Comparison of ENCODE assay signal across 8 cellular contexts in the genomic region with DNA sequence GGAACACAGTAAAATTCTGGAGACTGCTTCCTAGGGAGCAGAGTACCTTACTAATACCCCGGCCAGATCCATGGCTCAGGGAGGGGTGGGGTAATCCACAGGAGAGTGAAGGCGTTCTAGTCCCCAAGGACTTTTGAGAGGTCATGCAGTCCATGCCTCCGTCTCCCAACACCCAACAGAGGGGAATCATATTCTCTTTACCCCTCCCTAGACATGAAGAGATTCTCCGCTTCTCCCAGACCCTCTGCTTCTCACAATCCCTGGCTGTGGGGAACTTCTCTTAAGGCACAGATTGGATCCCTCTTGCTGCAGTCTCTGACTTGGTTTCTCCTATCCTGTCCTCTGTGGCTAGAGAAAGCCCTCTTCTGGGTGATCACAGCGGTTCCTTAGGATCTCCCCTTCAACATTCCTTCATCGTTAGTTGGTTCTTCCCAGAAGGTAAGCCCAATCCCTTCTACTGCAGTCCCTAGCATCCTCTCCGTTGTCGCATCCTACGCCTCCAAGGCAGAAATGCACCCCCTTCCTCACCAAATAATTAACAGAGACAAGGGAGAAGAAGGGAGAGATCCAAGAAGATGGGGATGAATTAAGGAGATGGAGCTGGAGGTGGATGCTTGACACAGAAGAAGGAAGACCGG. TPM values are rescaled to one million over a fixed set of nuclear protein-coding genes. Genes with fewer than 3 reads are reported as not detected.
DNase-seq lines count a peak whose midpoint lies in the region; ATAC-seq and TF ChIP-seq lines count a peak whose summit lies in the region.

No MANE protein-coding gene starts in this region.

- peak overlapping the region; percentile 86 for H3K4me3 Mint-ChIP-seq in activated T-cell treated with anti-CD3 and anti-CD28 coated beads, Interleukin-2, amount 50 U/mL, for 4 hours

- intact Hi-C loops in ascending aorta (cut with DNase I) (loop anchor here (2.0 kb wide), 1 partner anchor 221 kb away; a partner anchor contains a TSS), lower leg skin (cut with DNase I; ENCODE audit: low total_unique reads) (no loop called here), thyroid gland (cut with DNase I) (loop anchor here (5.0 to 10.0 kb wide), 2 partner anchors 85 to 223 kb away; a partner anchor contains a TSS)

- no peak for ATAC-seq in activated T-cell treated with anti-CD3 and anti-CD28 coated beads, Interleukin-2, amount 50 U/mL, for 4 hours
- no peak for ATAC-seq in HG03025 (IDR thresholded peaks at IDR 0.05; ENCODE audit: low FRiP score, unreplicated experiment)

- no peak for TF ChIP-seq CTCF in ascending aorta (IDR thresholded peaks at IDR 0.05)
- no peak for TF ChIP-seq CTCF in lower leg skin (IDR thresholded peaks at IDR 0.05)
- TF ChIP-seq CTCF in thyroid gland (IDR thresholded peaks at IDR 0.05): no peak

- H3K27me3 ChIP-seq in ascending aorta: no peaks in the 10 kb centered on the region
- H3K27me3 ChIP-seq in thyroid gland: no peaks in the 10 kb centered on the region

- no peak for DNase-seq in activated T-cell treated with anti-CD3 and anti-CD28 coated beads, Interleukin-2, amount 50 U/mL, for 4 hours
- DNase-seq in activated T-cell treated with anti-CD3 and anti-CD28 coated beads, Interleukin-2, amount 50 U/mL, for 48 hours: no peak
- DNase-seq in ascending aorta (ENCODE audit: low spot score in 2 of 2) (no peak), lower leg skin (ENCODE audit: low spot score in 2 of 2) (no peak), thyroid gland (no peak), SW 1271 (lab: John Stamatoyannopoulos, UW) (no peak), H4 (ENCODE audit: low spot score) (no peak)

- no peaks in the 10 kb centered on the region for H3K9me3 ChIP-seq in ascending aorta
- H3K9me3 ChIP-seq in thyroid gland: no peaks in the 10 kb centered on the region

- peak overlapping the region; percentile 72 to 75 for H3K4me3 ChIP-seq in ascending aorta
- peak overlapping the region; percentile 38 for H3K4me3 ChIP-seq in lower leg skin (ENCODE audit: low read depth, poor library complexity, severe bottlenecking)
- peak overlapping the region; percentile 35 to 68 (median 65) for H3K4me3 ChIP-seq in thyroid gland (replicated peaks in 1 of 3)

- peaks cover 0 to 16% of the 10 kb centered on the region in 2 donors for H3K4me1 ChIP-seq in ascending aorta
- peaks cover 14 to 20% of the 10 kb centered on the region in 2 donors for H3K4me1 ChIP-seq in thyroid gland

- no peaks in the 10 kb centered on the region for H3K9me3 Mint-ChIP-seq in activated T-cell treated with anti-CD3 and anti-CD28 coated beads, Interleukin-2, amount 50 U/mL, for 4 hours

- H3K27me3 Mint-ChIP-seq in activated T-cell treated with anti-CD3 and anti-CD28 coated beads, Interleukin-2, amount 50 U/mL, for 4 hours (ENCODE audit: low read depth): peaks cover 2% of the 10 kb centered on the region

- peak overlapping the region; percentile 73 to 76 for H3K27ac ChIP-seq in ascending aorta
- peak overlapping the region; percentile 32 to 62 (median 54) for H3K27ac ChIP-seq in thyroid gland

- H3K36me3 ChIP-seq in ascending aorta (no peaks in the 10 kb centered on the region), thyroid gland (no peaks in the 10 kb centered on the region)

- peaks cover 56% of the 10 kb centered on the region for H3K4me1 Mint-ChIP-seq in activated T-cell treated with anti-CD3 and anti-CD28 coated beads, Interleukin-2, amount 50 U/mL, for 4 hours (ENCODE audit: low read depth)

- WGBS in lower leg skin, 2 donors: 39 to 48% methylated on average over 10 of the region's 10 CpGs
- 41 to 47% methylated on average over 10 of the region's 10 CpGs for WGBS in thyroid gland, 2 donors

- H3K36me3 Mint-ChIP-seq in activated T-cell treated with anti-CD3 and anti-CD28 coated beads, Interleukin-2, amount 50 U/mL, for 4 hours (ENCODE audit: insufficient read depth): no peaks in the 10 kb centered on the region

- TF ChIP-seq POLR2A in lower leg skin (IDR thresholded peaks at IDR 0.05): no peak
- TF ChIP-seq POLR2A in thyroid gland (IDR thresholded peaks at IDR 0.05): no peak

RNA-seq across cellular contexts. Expression of a gene that starts 0.6 kb away (rescaled TPM):
- 10 to 100 TPM; 11.6 to 13.5 (median 13.2) TPM for total RNA-seq in activated T-cell treated with anti-CD3 and anti-CD28 coated beads, Interleukin-2, amount 50 U/mL, for 4 hours
- 25.5 TPM for total RNA-seq in ascending aorta
- total RNA-seq in lower leg skin: 10 to 100 TPM in 2 of 4 donors, 1 to 10 TPM in 2; 8.6 to 12.9 (median 9.6) TPM
- 10 to 100 TPM; 24.1 to 41.1 (median 37.6) TPM for total RNA-seq in thyroid gland
- total RNA-seq in H4 (2014; rRNA removed; shearing (Covaris generic)): 0.76 and 0.99 TPM in 2 replicates

RNA-seq across cellular contexts. Expression of a gene that starts 4.3 kb away (rescaled TPM):
- total RNA-seq in activated T-cell treated with anti-CD3 and anti-CD28 coated beads, Interleukin-2, amount 50 U/mL, for 4 hours: 10 to 100 TPM in 2 of 3 donors, 1 to 10 TPM in 1; 6.0 to 10.6 (median 10.4) TPM
- total RNA-seq in ascending aorta: 156 TPM
- 10 to 100 TPM; 54.3 to 98.1 (median 71.5) TPM for total RNA-seq in lower leg skin
- total RNA-seq in thyroid gland: 10 to 100 TPM; 48.5 to 89.6 (median 68.1) TPM
- 14.1 and 18.5 TPM in 2 replicates for total RNA-seq in H4 (2014; rRNA removed; shearing (Covaris generic))

RNA-seq across cellular contexts. Expression of a gene that starts 46.6 kb away (rescaled TPM):
- 10 to 100 TPM; 18.9 to 23.0 (median 19.7) TPM for total RNA-seq in activated T-cell treated with anti-CD3 and anti-CD28 coated beads, Interleukin-2, amount 50 U/mL, for 4 hours
- total RNA-seq in ascending aorta (21.6 TPM), lower leg skin (10 to 100 TPM; 20.9 to 37.6 (median 29.9) TPM), thyroid gland (10 to 100 TPM; 26.5 to 33.8 (median 32.3) TPM)
- total RNA-seq in H4 (2014; rRNA removed; shearing (Covaris generic)): 3.4 and 7.9 TPM in 2 replicates
